Comparison of ENCODE assay signal across 28 cellular contexts in genomic region chr11:31173926-31174680, GRCh38.
DNase-seq lines count a peak whose midpoint lies in the region; ATAC-seq, FAIRE-seq and TF ChIP-seq lines count a peak whose summit lies in the region.
"Had no signal": no experiment of that assay in that cellular context is flagged by ENCODE, and none has a peak within 500 bp of the region (broad histone marks: within the 10 kb centered on the region; RNA-seq: fewer than 3 reads in every experiment).

No MANE protein-coding gene starts in this region.

- POLR2A ChIA-PET in activated CD8-positive, alpha-beta T cell treated with anti-CD3 and anti-CD28 coated beads for 36 hours (lab: Charles Lee), result no interaction called here

- no peaks in the 10 kb centered on the region for H3K36me3 Mint-ChIP-seq in activated CD8-positive, alpha-beta T cell treated with anti-CD3 and anti-CD28 coated beads for 36 hours (ENCODE audit: low read depth)
- H3K36me3 Mint-ChIP-seq: CD14-positive monocyte; CD4-positive, alpha-beta memory T cell; CD4-positive, CD25-positive, alpha-beta regulatory T cell; CD8-positive, alpha-beta memory T cell had no signal

- DNase-seq in NCI-H146 treated with DMSO at 0.1 percent for 48 hours (lab: John Stamatoyannopoulos, UW; ENCODE audit: unreplicated experiment), result peak; percentile 12
- peak; percentile 55 for DNase-seq in kidney
- no peak for DNase-seq in sciatic nerve (ENCODE audit: low spot score)
- DNase-seq in activated CD8-positive, alpha-beta T cell treated with anti-CD3 and anti-CD28 coated beads for 36 hours, result no peak
- no peak for DNase-seq in RPMI8226
- no peak for DNase-seq in activated effector memory CD4-positive, alpha-beta T cell treated with Interleukin-2 at 50 U/mL for 16 hours
- DNase-seq: 8988T; ACHN; BE2C; C1 segment of cervical spinal cord; CD4-positive, alpha-beta memory T cell; CD4-positive, CD25-positive, alpha-beta regulatory T cell; CD8-positive, alpha-beta memory T cell; COR-L47; DMS 273 treated with DMSO at 0.1 percent for 48 hours; DMS153; DMS53; DMS79; DND-41; EL; GDM1 had no signal

- ATAC-seq in sciatic nerve, result peak; percentile 17
- ATAC-seq in HG03439 (IDR thresholded peaks at IDR 0.05; ENCODE audit: unreplicated experiment), result no peak
- no peak for ATAC-seq in activated CD8-positive, alpha-beta T cell treated with anti-CD3 and anti-CD28 coated beads for 36 hours
- ATAC-seq: GM12878 had no signal

- no peaks in the 10 kb centered on the region for H3K4me1 Mint-ChIP-seq in activated CD8-positive, alpha-beta T cell treated with anti-CD3 and anti-CD28 coated beads for 36 hours (ENCODE audit: low read depth)
- H3K4me1 Mint-ChIP-seq: CD14-positive monocyte; CD4-positive, alpha-beta memory T cell; CD4-positive, CD25-positive, alpha-beta regulatory T cell; CD8-positive, alpha-beta memory T cell had no signal

- CTCF ChIA-PET in activated CD8-positive, alpha-beta T cell treated with anti-CD3 and anti-CD28 coated beads for 36 hours (lab: Charles Lee), result no interaction called here

- H3K4me3 Mint-ChIP-seq in activated CD8-positive, alpha-beta T cell treated with anti-CD3 and anti-CD28 coated beads for 36 hours, result no peak overlapping the region
- H3K4me3 Mint-ChIP-seq: CD14-positive monocyte; CD4-positive, alpha-beta memory T cell; CD4-positive, CD25-positive, alpha-beta regulatory T cell; CD8-positive, alpha-beta memory T cell had no signal

- no peak for FAIRE-seq in kidney (lab: Jason Lieb, UNC)
- FAIRE-seq: A204.1, GM12878, GM12892, GM18507 had no signal

- H3K27me3 Mint-ChIP-seq in activated CD8-positive, alpha-beta T cell treated with anti-CD3 and anti-CD28 coated beads for 36 hours, result peaks cover 2% of the 10 kb centered on the region
- H3K27me3 Mint-ChIP-seq: CD4-positive, CD25-positive, alpha-beta regulatory T cell; CD8-positive, alpha-beta memory T cell had no signal

- H3K9me3 Mint-ChIP-seq in activated CD8-positive, alpha-beta T cell treated with anti-CD3 and anti-CD28 coated beads for 36 hours, result peaks cover 14% of the 10 kb centered on the region

- no peaks in the 10 kb centered on the region for H3K36me3 ChIP-seq in kidney (ENCODE audit: control insufficient read depth in 1 of 2, insufficient read depth in 2 of 2, low read length in 2 of 2)
- H3K36me3 ChIP-seq: BE2C, BLaER1 had no signal

- no peaks in the 10 kb centered on the region for H3K4me1 ChIP-seq in kidney (ENCODE audit: control insufficient read depth in 1 of 2, insufficient read depth in 1 of 2, low read depth in 1 of 2, low read length in 2 of 2)
- H3K4me1 ChIP-seq: BE2C, BLaER1 had no signal

- no peak overlapping the region for H3K27ac Mint-ChIP-seq in activated CD8-positive, alpha-beta T cell treated with anti-CD3 and anti-CD28 coated beads for 36 hours
- H3K27ac Mint-ChIP-seq: CD4-positive, alpha-beta memory T cell; CD4-positive, CD25-positive, alpha-beta regulatory T cell had no signal

- peaks cover 0 to 11% of the 10 kb centered on the region in 2 donors for H3K9me3 ChIP-seq in kidney (ENCODE audit: control insufficient read depth in 1 of 2, low read length in 2 of 2)
- H3K9me3 ChIP-seq: BE2C had no signal

- H3K27ac ChIP-seq in kidney (ENCODE audit: low read depth in 2 of 2, low read length in 2 of 2), result no peak overlapping the region
- H3K27ac ChIP-seq: BLaER1 had no signal

- no peak for TF ChIP-seq CTCF in kidney (IDR thresholded peaks at IDR 0.05; ENCODE audit: borderline replicate concordance, extremely low read depth, insufficient read depth)
- TF ChIP-seq CTCF in activated CD8-positive, alpha-beta T cell treated with anti-CD3 and anti-CD28 coated beads for 36 hours (IDR thresholded peaks at IDR 0.05), result no peak

- no peak overlapping the region for H3K4me3 ChIP-seq in kidney (ENCODE audit: low read length in 2 of 2)
- H3K4me3 ChIP-seq: BLaER1, GM12878 had no signal

- no peak overlapping the region for H3K9ac ChIP-seq in kidney (ENCODE audit: low read length in 2 of 2)
- H3K9ac ChIP-seq: BLaER1 had no signal

- intact Hi-C loops in kidney (cut with DNase I), result no loop called here
- intact Hi-C loops in sciatic nerve (cut with DNase I), result no loop called here
- intact Hi-C loops in activated CD8-positive, alpha-beta T cell treated with anti-CD3 and anti-CD28 coated beads for 36 hours (cut with micrococcal nuclease), result no loop called here

Comparison
In these comparisons a context has a peak if more than half of its experiments do, and no peak if none do; other contexts are left out.
1. DNase-seq: peak in NCI-H146 treated with DMSO at 0.1 percent for 48 hours (single experiment) and kidney (single experiment); none in sciatic nerve (single experiment), activated CD8-positive, alpha-beta T cell treated with anti-CD3 and anti-CD28 coated beads for 36 hours (single experiment), RPMI8226 (single experiment) and activated effector memory CD4-positive, alpha-beta T cell treated with Interleukin-2 at 50 U/mL for 16 hours (single experiment).